Comparison of ENCODE assay signal across 1 cellular context in genomic region chr4:153640476-153640802, GRCh38.
TF ChIP-seq lines count a peak whose summit lies in the region.

No MANE protein-coding gene starts in this region.

TF ChIP-seq in IMR-90, 13 proteins besides CTCF, POLR2A, EP300 and RAD21 (continued from another document):
- no peak for TF ChIP-seq MXI1 (IDR thresholded peaks at IDR 0.05; ENCODE audit: borderline replicate concordance, low read depth, low read length)
- no peak for TF ChIP-seq CEBPB (IDR thresholded peaks at IDR 0.05; ENCODE audit: low read depth, low read length)
TF ChIP-seq in IMR-90: peak in this region for 0.
